8 cellular contexts compared by ENCODE assay signal in genomic region chr15:98599911-98600685, GRCh38. TPM values are rescaled to one million over a fixed set of nuclear protein-coding genes. Genes with fewer than 3 reads are reported as not detected.
DNase-seq lines count a peak whose midpoint lies in the region; ATAC-seq lines count a peak whose summit lies in the region.

No MANE protein-coding gene starts in this region.

- no peaks in the 10 kb centered on the region for H3K9me3 Mint-ChIP-seq in immature natural killer cell

- H3K9me3 ChIP-seq in NT2/D1 (ENCODE audit: insufficient read depth, low read length), result no peaks in the 10 kb centered on the region
- no peaks in the 10 kb centered on the region for H3K9me3 ChIP-seq in adipocyte (ENCODE audit: control insufficient read depth, low read length)

- H3K4me1 ChIP-seq in NT2/D1 (ENCODE audit: insufficient read depth, insufficient read length), result peaks cover 3% of the 10 kb centered on the region
- H3K4me1 ChIP-seq in adipocyte (ENCODE audit: control insufficient read depth, insufficient read depth, low read length), result peaks cover 5% of the 10 kb centered on the region

- peak overlapping the region; percentile 80 to 87 (median 84) for H3K4me3 Mint-ChIP-seq in immature natural killer cell

- H3K4me3 ChIP-seq in NT2/D1 (ENCODE audit: insufficient read length, low read depth) (no peak overlapping the region), adipocyte (ENCODE audit: low read length) (peak overlapping the region; percentile 86)

- H3K36me3 ChIP-seq in NT2/D1 (ENCODE audit: insufficient read depth, insufficient read length, low read length) (no peaks in the 10 kb centered on the region), adipocyte (ENCODE audit: control insufficient read depth, insufficient read depth, low read length, severe bottlenecking) (no peaks in the 10 kb centered on the region)

- no peaks in the 10 kb centered on the region for H3K27me3 ChIP-seq in NT2/D1 (ENCODE audit: insufficient read depth, insufficient read length)
- H3K27me3 ChIP-seq in adipocyte (replicated peaks; ENCODE audit: control insufficient read depth, insufficient read depth, low read length), result peaks cover 23% of the 10 kb centered on the region

- DNase-seq in GM03348 (ENCODE audit: low spot score) (peak; percentile 52), NT2/D1 (ENCODE audit: low read depth, low spot score) (no peak), adipocyte (ENCODE audit: low read depth) (peak; percentile 46), immature natural killer cell (peak; percentile 1 to 14 (median 5)), NCI-H526 (lab: John Stamatoyannopoulos, UW) (no peak), RKO (ENCODE audit: low spot score) (no peak)
- peak; percentile 54 for DNase-seq in stimulated activated CD4-positive, alpha-beta T cell treated with anti-CD3 and anti-CD28 coated beads, Interleukin-15, amount 100 ng/mL, for 24 hours

- peak; percentile 92 for ATAC-seq in GM21825 (IDR thresholded peaks at IDR 0.05; ENCODE audit: unreplicated experiment)

- peak overlapping the region; percentile 52 for H3K9ac ChIP-seq in NT2/D1 (ENCODE audit: insufficient read length, low read depth)
- peak overlapping the region; percentile 82 for H3K9ac ChIP-seq in adipocyte (ENCODE audit: low read length)

- H3K36me3 Mint-ChIP-seq in immature natural killer cell, result no peaks in the 10 kb centered on the region

- H3K4me1 Mint-ChIP-seq in immature natural killer cell, result peaks cover 10 to 15% of the 10 kb centered on the region in 2 donors

- peaks cover 0 to 3% (median 2%) of the 10 kb centered on the region in 3 donors for H3K27me3 Mint-ChIP-seq in immature natural killer cell (ENCODE audit: low read depth in 3 of 3)

- peak overlapping the region in 4 of 6 donors; percentile 7 to 75 (median 42) for H3K27ac Mint-ChIP-seq in immature natural killer cell

RNA-seq across cellular contexts. Expression of gene IGF1R, which starts 48.2 kb away (rescaled TPM):
- 1 to 10 TPM; 1.4 to 4.7 (median 1.4) TPM for polyA plus RNA-seq in immature natural killer cell

Comparison
In these comparisons a context has a peak if more than half of its experiments do, and no peak if none do; other contexts are left out.
1. DNase-seq: peak in GM03348 (single experiment), adipocyte (single experiment), immature natural killer cell (3 of 3) and stimulated activated CD4-positive, alpha-beta T cell treated with anti-CD3 and anti-CD28 coated beads, Interleukin-15, amount 100 ng/mL, for 24 hours (single experiment); none in NT2/D1 (single experiment), NCI-H526 (0 of 2) and RKO (single experiment).